8 cellular contexts compared by ENCODE assay signal in the genomic region with DNA sequence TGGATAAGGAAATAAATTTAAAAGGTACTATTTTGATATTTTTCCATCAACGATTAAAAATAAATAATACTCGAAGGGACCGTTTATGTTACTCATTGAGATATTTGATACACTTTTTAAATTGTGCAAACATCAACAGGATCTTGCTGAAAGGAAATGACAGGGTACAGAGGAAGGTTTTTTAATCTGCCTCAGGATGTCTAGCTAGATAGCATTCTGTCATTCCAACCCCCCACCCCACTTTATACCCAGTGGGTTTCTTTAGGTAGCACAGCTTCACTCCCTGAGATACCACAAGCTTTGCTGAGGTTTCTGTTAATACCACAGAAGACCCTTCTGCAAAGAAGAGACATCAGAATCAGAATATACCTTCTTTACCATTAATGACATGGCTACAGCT. TPM values are rescaled to one million over a fixed set of nuclear protein-coding genes. Genes with fewer than 3 reads are reported as not detected.
DNase-seq lines count a peak whose midpoint lies in the region; ATAC-seq and TF ChIP-seq lines count a peak whose summit lies in the region.

No MANE protein-coding gene starts in this region.

- H3K9me3 ChIP-seq in SJSA1 (replicated peaks), result peaks cover 4% of the 10 kb centered on the region; the same call in 1 of the 2 replicates
- H3K9me3 ChIP-seq in neutrophil, result no peaks in the 10 kb centered on the region

- H3K27me3 ChIP-seq in SJSA1 (replicated peaks), result no peaks in the 10 kb centered on the region
- no peaks in the 10 kb centered on the region for H3K27me3 ChIP-seq in neutrophil

- in situ Hi-C loops in ACHN (cut with HindIII; ENCODE audit: low pct_ligation_motif_present, low pct_unique_long_range_greater_than_20kb, low sequenced_read_pairs), result no loop called here

- TF ChIP-seq CTCF in neutrophil (IDR thresholded peaks at IDR 0.05), result no peak

- H3K4me3 ChIP-seq in SJSA1 (peak overlapping the region; percentile 84), neutrophil (ENCODE audit: low read depth in 1 of 2, low read length in 1 of 2) (peak overlapping the region; percentile 77 to 97)

- ATAC-seq in GM18861 (IDR thresholded peaks at IDR 0.05; ENCODE audit: unreplicated experiment) (no peak), GM21381 (IDR thresholded peaks at IDR 0.05; ENCODE audit: unreplicated experiment) (no peak)

- peaks cover 4% of the 10 kb centered on the region for H3K36me3 ChIP-seq in SJSA1
- H3K36me3 ChIP-seq in neutrophil, result no peaks in the 10 kb centered on the region

- H3K27ac ChIP-seq in SJSA1 (peak overlapping the region; percentile 90), epithelial cell of prostate (peak overlapping the region; percentile 92), neutrophil (peak overlapping the region; percentile 81)

- H3K4me1 ChIP-seq in SJSA1 (replicated peaks) (peaks cover 40% of the 10 kb centered on the region), neutrophil (ENCODE audit: control insufficient read depth in 1 of 2, insufficient read depth in 1 of 2, low read depth in 1 of 2, low read length in 1 of 2) (peaks cover 20 to 42% of the 10 kb centered on the region in 2 experiments)

- DNase-seq in ELF-1 (ENCODE audit: low read depth, low spot score), result peak; percentile 17
- DNase-seq in SJSA1 (ENCODE audit: low read depth in 1 of 2, low spot score in 2 of 2), result peak in 1 of 2 experiments; percentile 47
- no peak for DNase-seq in epithelial cell of prostate (ENCODE audit: low read depth, low spot score)
- no peak for DNase-seq in occipital lobe (lab: John Stamatoyannopoulos, UW)
- no peak for DNase-seq in ACHN

RNA-seq across cellular contexts. Expression of a gene that starts 1.2 kb away (rescaled TPM):
- total RNA-seq in SJSA1 (2014; rRNA removed; shearing (Covaris generic)), result 53.1 and 75.1 TPM in 2 replicates
- 20.6 TPM for total RNA-seq in occipital lobe
